8 cellular contexts compared by ENCODE assay signal in the genomic region with DNA sequence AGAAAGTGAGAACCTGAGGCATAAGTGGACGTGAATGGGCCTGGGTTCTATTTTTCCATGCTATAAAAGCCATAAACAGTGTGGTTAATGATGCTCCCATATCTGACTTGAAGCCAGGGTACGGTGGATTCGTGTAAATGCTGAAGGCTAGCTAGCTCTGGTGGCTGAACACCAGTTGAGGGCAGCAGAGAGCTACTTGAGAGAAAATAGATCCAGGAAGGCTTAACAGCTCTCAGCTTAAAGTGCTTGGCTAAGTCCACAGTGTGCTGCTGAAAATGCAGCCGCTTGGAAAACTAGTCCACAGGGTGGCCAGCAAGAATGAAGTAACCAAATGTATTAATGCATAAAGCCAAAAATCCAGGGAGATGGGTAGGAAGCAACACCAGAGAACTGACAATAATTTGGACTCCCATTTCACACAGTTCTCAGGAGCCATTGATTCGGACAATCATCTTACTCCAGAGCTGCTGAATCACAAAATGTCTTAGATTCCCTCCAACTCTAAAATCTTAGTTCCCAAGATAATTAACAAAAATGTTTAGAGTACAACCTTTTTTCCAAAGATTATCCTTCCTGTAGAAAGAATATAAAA. TPM values are rescaled to one million over a fixed set of nuclear protein-coding genes. Genes with fewer than 3 reads are reported as not detected.
DNase-seq lines count a peak whose midpoint lies in the region; ATAC-seq and TF ChIP-seq lines count a peak whose summit lies in the region.

No MANE protein-coding gene starts in this region.

- H3K27ac Mint-ChIP-seq in natural killer cell: no peak overlapping the region

- no peak overlapping the region for H3K56ac ChIP-seq in mesendoderm (ENCODE audit: low read length)

- H3K4me3 Mint-ChIP-seq in natural killer cell: no peak overlapping the region

- ATAC-seq in GM18498 (IDR thresholded peaks at IDR 0.05; ENCODE audit: unreplicated experiment) (peak; percentile 71), HG03060 (IDR thresholded peaks at IDR 0.05; ENCODE audit: low read depth, unreplicated experiment) (peak; percentile 75), body of pancreas (peak; percentile 60), natural killer cell (no peak)

- no peak overlapping the region for H3K9ac ChIP-seq in mesendoderm (ENCODE audit: low read length)

- TF ChIP-seq CTCF in body of pancreas (IDR thresholded peaks at IDR 0.05): peak in 6 of 7 experiments; percentile 35 to 48 (median 45)
- no peak for TF ChIP-seq CTCF in natural killer cell (IDR thresholded peaks at IDR 0.05)

- H3K27me3 ChIP-seq in body of pancreas (peaks cover 0 to 19% of the 10 kb centered on the region in 2 donors), mesendoderm (ENCODE audit: insufficient read depth, low read length, poor library complexity) (peaks cover 18% of the 10 kb centered on the region)

- no peaks in the 10 kb centered on the region for H3K79me2 ChIP-seq in mesendoderm (ENCODE audit: control insufficient read depth, insufficient read depth, low read length)

- H4K8ac ChIP-seq in mesendoderm (ENCODE audit: low read depth, low read length): no peak overlapping the region

- H3K23ac ChIP-seq in mesendoderm (ENCODE audit: low read length): no peak overlapping the region

- intact Hi-C loops in body of pancreas (cut with DNase I): no loop called here
- intact Hi-C loops in natural killer cell (cut with micrococcal nuclease): no loop called here

- DNase-seq in AML-193 (lab: John Stamatoyannopoulos, UW) (peak; percentile 26 to 40), NCI-H345 (lab: John Stamatoyannopoulos, UW) (peak; percentile 80), body of pancreas (peak; percentile 29 to 52 (median 46)), mesendoderm (peak; percentile 83), natural killer cell (no peak)
- DNase-seq in effector CD4-positive, alpha-beta T cell: no peak

- H2BK5ac ChIP-seq in mesendoderm (ENCODE audit: low read length): no peak overlapping the region

- H3K36me3 Mint-ChIP-seq in natural killer cell: peaks cover 15% of the 10 kb centered on the region

- 23 to 25% methylated on average over 5 of the region's 5 CpGs for WGBS in body of pancreas, 2 donors
- WGBS in mesendoderm (ENCODE audit: extremely low coverage, insufficient coverage, low lambda C conversion rate): no CpG with 5 or more reads among the region's 5 CpGs

- no peak overlapping the region for H2AK5ac ChIP-seq in mesendoderm (ENCODE audit: low read length)

- H3K27ac ChIP-seq in body of pancreas (no peak overlapping the region), mesendoderm (ENCODE audit: low read depth, low read length) (no peak overlapping the region)

- H3K27me3 Mint-ChIP-seq in natural killer cell (ENCODE audit: low read depth in 2 of 2): peaks cover 16 to 25% of the 10 kb centered on the region in 2 donors

- H3K9me3 ChIP-seq in body of pancreas: peaks cover 0 to 5% (median 0%) of the 10 kb centered on the region in 3 donors

- no peak overlapping the region for H2BK120ac ChIP-seq in mesendoderm (ENCODE audit: low read depth, low read length)

- H3K4me2 ChIP-seq in mesendoderm (ENCODE audit: low read length): no peak overlapping the region

- H3K36me3 ChIP-seq in body of pancreas (replicated peaks in 1 of 2; ENCODE audit: insufficient read depth in 1 of 2, low read depth in 2 of 2) (no peaks in the 10 kb centered on the region), mesendoderm (ENCODE audit: control insufficient read depth, insufficient read depth, low read length) (no peaks in the 10 kb centered on the region)

- peaks cover 7 to 18% of the 10 kb centered on the region in 2 donors for H3K9me3 Mint-ChIP-seq in natural killer cell

- no peak overlapping the region for H4K5ac ChIP-seq in mesendoderm (ENCODE audit: low read length)

- H3K4me1 ChIP-seq in body of pancreas: no peaks in the 10 kb centered on the region
- no peaks in the 10 kb centered on the region for H3K4me1 ChIP-seq in mesendoderm (ENCODE audit: control insufficient read depth, low read depth, low read length)

- H3K4me3 ChIP-seq in body of pancreas: no peak overlapping the region
- no peak overlapping the region for H3K4me3 ChIP-seq in mesendoderm (ENCODE audit: low read length)

- no peak overlapping the region for H3K4ac ChIP-seq in mesendoderm (ENCODE audit: low read depth, low read length)

- TF ChIP-seq POLR2A in body of pancreas (IDR thresholded peaks at IDR 0.05): no peak

- H3K79me1 ChIP-seq in mesendoderm (ENCODE audit: low read length): no peaks in the 10 kb centered on the region

- H3K18ac ChIP-seq in mesendoderm (ENCODE audit: low read length): no peak overlapping the region

- no peak overlapping the region for H2BK15ac ChIP-seq in mesendoderm (replicated peaks; ENCODE audit: low read depth)

- H3K4me1 Mint-ChIP-seq in natural killer cell: no peaks in the 10 kb centered on the region

RNA-seq across cellular contexts. Expression of a gene that starts 15.0 kb away (rescaled TPM):
- total RNA-seq in body of pancreas (not detected), natural killer cell (not detected)
- 0.10 TPM for polyA plus RNA-seq in mesendoderm (2013, experiment 1 of 2)
- 0.10 TPM for polyA plus RNA-seq in mesendoderm (2013, experiment 2 of 2)

Comparison
In these comparisons a context has a peak if more than half of its experiments do, and no peak if none do; other contexts are left out.
1. DNase-seq: peak in AML-193 (2 of 2), NCI-H345 (single experiment), body of pancreas (4 of 4) and mesendoderm (single experiment); none in effector CD4-positive, alpha-beta T cell (single experiment) and natural killer cell (single experiment).
2. ATAC-seq: peak in GM18498 (single experiment), HG03060 (single experiment) and body of pancreas (single experiment); none in natural killer cell (0 of 3).